ENCODE assay signal across 9 cellular contexts in genomic region chr10:74078037-74078436, GRCh38.
DNase-seq lines count a peak whose midpoint lies in the region; ATAC-seq lines count a peak whose summit lies in the region.
"Had no signal": no experiment of that assay in that cellular context is flagged by ENCODE, and none has a peak within 500 bp of the region (broad histone marks: within the 10 kb centered on the region; RNA-seq: fewer than 3 reads in every experiment).

No MANE protein-coding gene starts in this region.

- H3K27me3 Mint-ChIP-seq in activated naive CD8-positive, alpha-beta T cell treated with anti-CD3 and anti-CD28 coated beads, Interleukin-2, amount 50 U/mL, for 24 hours = no peaks in the 10 kb centered on the region
- H3K27me3 Mint-ChIP-seq: brain had no signal

- no peaks in the 10 kb centered on the region for H3K79me1 ChIP-seq in neuronal stem cell (ENCODE audit: low read depth, low read length)

- H2AK5ac ChIP-seq in neuronal stem cell (ENCODE audit: low read depth, low read length) = no peak overlapping the region

- no peak overlapping the region for H4K91ac ChIP-seq in neuronal stem cell (ENCODE audit: low read depth, low read length, poor library complexity)

- no peak overlapping the region for H3K23ac ChIP-seq in neuronal stem cell (ENCODE audit: low read depth, low read length, poor library complexity)

- H2BK15ac ChIP-seq in neuronal stem cell (ENCODE audit: low read length) = no peak overlapping the region

- no peak overlapping the region for H3K9ac ChIP-seq in neuronal stem cell (ENCODE audit: low read depth, low read length, poor library complexity)

- H4K8ac ChIP-seq in neuronal stem cell (ENCODE audit: low read depth, low read length) = no peak overlapping the region

- no peaks in the 10 kb centered on the region for H3K27me3 ChIP-seq in neuronal stem cell (ENCODE audit: control insufficient read depth in 3 of 3, insufficient read depth in 3 of 3, low read depth in 1 of 3, low read length in 3 of 3)

- WGBS in neuronal stem cell (ENCODE audit: extremely low coverage in 2 of 2, insufficient read length in 2 of 2, insufficient replicate concordance in 1 of 2), 2 donors = no CpG with 5 or more reads among the region's 1 CpG

- no peak overlapping the region for H3K4ac ChIP-seq in neuronal stem cell (ENCODE audit: low read length)

- H3K36me3 Mint-ChIP-seq in activated naive CD8-positive, alpha-beta T cell treated with anti-CD3 and anti-CD28 coated beads, Interleukin-2, amount 50 U/mL, for 24 hours (ENCODE audit: low read depth) = peaks cover 25% of the 10 kb centered on the region

- H3K18ac ChIP-seq in neuronal stem cell (ENCODE audit: low read length) = no peak overlapping the region

- no peak overlapping the region for H3K4me2 ChIP-seq in neuronal stem cell (ENCODE audit: insufficient read depth, low read length, poor library complexity, severe bottlenecking)

- H2AFZ ChIP-seq in neuronal stem cell (ENCODE audit: low read length) = no peak overlapping the region

- H3K4me1 Mint-ChIP-seq in activated naive CD8-positive, alpha-beta T cell treated with anti-CD3 and anti-CD28 coated beads, Interleukin-2, amount 50 U/mL, for 24 hours = peaks cover 58% of the 10 kb centered on the region

- peaks cover 15 to 82% of the 10 kb centered on the region in 2 donors for H3K36me3 ChIP-seq in neuronal stem cell (replicated peaks in 1 of 2; ENCODE audit: control insufficient read depth in 2 of 2, insufficient read depth in 2 of 2, low read length in 2 of 2)

- no peaks in the 10 kb centered on the region for H3K9me3 Mint-ChIP-seq in activated naive CD8-positive, alpha-beta T cell treated with anti-CD3 and anti-CD28 coated beads, Interleukin-2, amount 50 U/mL, for 24 hours
- H3K9me3 Mint-ChIP-seq: brain had no signal

- H3K9me3 ChIP-seq in neuronal stem cell (replicated peaks in 1 of 2; ENCODE audit: control insufficient read depth in 2 of 2, insufficient read depth in 1 of 2, low read depth in 1 of 2, low read length in 2 of 2) = no peaks in the 10 kb centered on the region

- H2BK120ac ChIP-seq in neuronal stem cell (ENCODE audit: low read depth, low read length) = no peak overlapping the region

- no peak overlapping the region for H3K4me3 ChIP-seq in neuronal stem cell (ENCODE audit: low read length in 2 of 2)

- no peak overlapping the region for H2BK12ac ChIP-seq in neuronal stem cell (ENCODE audit: low read length)

- H2BK5ac ChIP-seq in neuronal stem cell (ENCODE audit: low read length) = no peak overlapping the region

- peaks cover 0 to 6% of the 10 kb centered on the region in 2 donors for H3K4me1 ChIP-seq in neuronal stem cell (ENCODE audit: control insufficient read depth in 2 of 2, insufficient read depth in 1 of 2, low read depth in 1 of 2, low read length in 2 of 2)

- H3K14ac ChIP-seq in neuronal stem cell (ENCODE audit: low read length) = no peak overlapping the region

- ATAC-seq in GM19395 (IDR thresholded peaks at IDR 0.05; ENCODE audit: unreplicated experiment) (peak; percentile 62), GM21381 (IDR thresholded peaks at IDR 0.05; ENCODE audit: unreplicated experiment) (no peak), GM21515 (IDR thresholded peaks at IDR 0.05; ENCODE audit: unreplicated experiment) (no peak)
- peak; percentile 97 for ATAC-seq in activated naive CD8-positive, alpha-beta T cell treated with anti-CD3 and anti-CD28 coated beads, Interleukin-2, amount 50 U/mL, for 24 hours

- DNase-seq in M059J (ENCODE audit: low read depth) = peak; percentile 83
- peak; percentile 65 for DNase-seq in activated naive CD8-positive, alpha-beta T cell treated with anti-CD3 and anti-CD28 coated beads, Interleukin-2, amount 50 U/mL, for 24 hours
- DNase-seq in stimulated activated CD4-positive, alpha-beta T cell treated with anti-CD3 and anti-CD28 coated beads, Interleukin-4, amount 100 ng/mL, for 1 hour = peak; percentile 18
- no peak for DNase-seq in NCI-H446 treated with DMSO at 0.1 percent for 48 hours (lab: John Stamatoyannopoulos, UW)
- no peak for DNase-seq in neuronal stem cell (ENCODE audit: low spot score)

- peak overlapping the region; percentile 47 for H3K4me3 Mint-ChIP-seq in activated naive CD8-positive, alpha-beta T cell treated with anti-CD3 and anti-CD28 coated beads, Interleukin-2, amount 50 U/mL, for 24 hours
- H3K4me3 Mint-ChIP-seq: brain had no signal

- H3K27ac Mint-ChIP-seq in activated naive CD8-positive, alpha-beta T cell treated with anti-CD3 and anti-CD28 coated beads, Interleukin-2, amount 50 U/mL, for 24 hours = peak overlapping the region; percentile 87

- no peak overlapping the region for H3K27ac ChIP-seq in neuronal stem cell (replicated peaks; ENCODE audit: low read length)

Comparison
In these comparisons a context has a peak if more than half of its experiments do, and no peak if none do; other contexts are left out.
1. ATAC-seq: peak in GM19395 (single experiment) and activated naive CD8-positive, alpha-beta T cell treated with anti-CD3 and anti-CD28 coated beads, Interleukin-2, amount 50 U/mL, for 24 hours (single experiment); none in GM21381 (single experiment) and GM21515 (single experiment).
2. DNase-seq: peak in M059J (single experiment), activated naive CD8-positive, alpha-beta T cell treated with anti-CD3 and anti-CD28 coated beads, Interleukin-2, amount 50 U/mL, for 24 hours (single experiment) and stimulated activated CD4-positive, alpha-beta T cell treated with anti-CD3 and anti-CD28 coated beads, Interleukin-4, amount 100 ng/mL, for 1 hour (single experiment); none in NCI-H446 treated with DMSO at 0.1 percent for 48 hours (single experiment) and neuronal stem cell (single experiment).